In the genomic region with DNA sequence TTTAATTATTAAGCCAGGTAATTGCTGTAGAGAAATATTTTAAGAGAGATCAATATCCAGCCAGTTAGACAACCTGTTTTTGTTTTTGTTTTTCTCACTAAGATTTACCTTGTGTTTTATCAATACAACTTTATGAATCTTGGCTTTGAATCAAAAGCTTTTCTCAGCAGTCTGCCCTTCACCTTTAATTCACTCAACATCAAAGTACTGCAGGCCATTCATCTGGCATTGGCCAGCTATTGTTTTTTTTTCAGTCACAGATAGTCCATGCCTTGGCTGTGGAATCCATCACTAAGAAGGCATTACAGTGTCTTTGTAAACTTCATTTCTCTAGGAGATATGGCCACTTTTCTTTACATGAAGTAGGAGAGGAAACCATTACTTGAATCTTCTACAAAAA, we compare ENCODE assay signal across 20 cellular contexts. TPM values are rescaled to one million over a fixed set of nuclear protein-coding genes. Genes with fewer than 3 reads are reported as not detected.
"Had no signal": no experiment of that assay in that cellular context is flagged by ENCODE, and none has a peak within 500 bp of the region (broad histone marks: within the 10 kb centered on the region; RNA-seq: fewer than 3 reads in every experiment).

No MANE protein-coding gene starts in this region.

- DNase-seq: IMR-90, Karpas-422, KG1, MG63, NCI-H1105, NCI-H1417, NCI-H1436 treated with DMSO at 0.1 percent for 48 hours, NCI-H1694, NCI-H187 treated with DMSO at 0.1 percent for 48 hours, NCI-H2029 treated with DMSO at 0.1 percent for 48 hours, NCI-H2171 treated with DMSO at 0.1 percent for 48 hours, NCI-H226, NCI-H446, NCI-H510A, NCI-H524 treated with DMSO at 0.1 percent for 48 hours, NCI-H82, Right ventricle myocardium superior, RPMI8226, SIG-M5 had no signal

RNA-seq across cellular contexts. Expression of a gene that starts 20.2 kb away (rescaled TPM):
- total RNA-seq: HT-29 had no signal
